8 cellular contexts compared by ENCODE assay signal in genomic region chr22:21440676-21441075, GRCh38. TPM values are rescaled to one million over a fixed set of nuclear protein-coding genes. Genes with fewer than 3 reads are reported as not detected.
A peak's percentile ranks its signal among the peaks of the same experiment; 100 is the strongest.
DNase-seq lines count a peak whose midpoint lies in the region; ATAC-seq, FAIRE-seq and TF ChIP-seq lines count a peak whose summit lies in the region.
"Not testable (repeated sequence)": the region's sequence is repeated elsewhere in the genome, so short reads cannot be mapped to it uniquely, and the experiment has no call there.
"Had no signal": no experiment of that assay in that cellular context is flagged by ENCODE, and none has a peak within 500 bp of the region (broad histone marks: within the 10 kb centered on the region; RNA-seq: fewer than 3 reads in every experiment).

No MANE protein-coding gene starts in this region.

- H2AFZ ChIP-seq in IMR-90 (replicated peaks; ENCODE audit: low read length, poor library complexity): not testable (repeated sequence)

- H3K4me2 ChIP-seq in IMR-90 (ENCODE audit: low read depth, low read length): not testable (repeated sequence)

- TF ChIP-seq EP300 in upper lobe of left lung (IDR thresholded peaks at IDR 0.05): not testable (repeated sequence)

- H3K36me3 ChIP-seq in IMR-90 (ENCODE audit: control insufficient read depth, insufficient read depth, low read length) (peaks cover 19% of the 10 kb centered on the region), lower lobe of right lung (peaks cover 17% of the 10 kb centered on the region), upper lobe of left lung (peaks cover 0 to 14% (median 11%) of the 10 kb centered on the region in 4 donors)
- not testable (repeated sequence) for H3K36me3 ChIP-seq in body of pancreas (replicated peaks in 1 of 2; ENCODE audit: insufficient read depth in 1 of 2, low read depth in 2 of 2); pancreas

- TF ChIP-seq CTCF in IMR-90 (conservative IDR thresholded peaks at IDR 0.05; ENCODE audit: low read depth, low read length); body of pancreas (IDR thresholded peaks at IDR 0.05); lower lobe of right lung (IDR thresholded peaks at IDR 0.05); pancreas (IDR thresholded peaks at IDR 0.05); upper lobe of left lung (IDR thresholded peaks at IDR 0.05): not testable (repeated sequence)

- in situ Hi-C loops in IMR-90 (cut with MboI; ENCODE audit: low sequenced_read_pairs): not testable (repeated sequence)

- H3K27ac ChIP-seq in IMR-90 (ENCODE audit: insufficient read depth, low read length); body of pancreas; right cardiac atrium (ENCODE audit: low read length); lower lobe of right lung; pancreas; upper lobe of left lung: not testable (repeated sequence)

- not testable (repeated sequence) for H2BK20ac ChIP-seq in IMR-90 (ENCODE audit: low read depth, low read length)

- CTCF ChIA-PET in IMR-90 (lab: Yijun Ruan, JAX): not testable (repeated sequence)

- not testable (repeated sequence) for TF ChIP-seq RAD21 in IMR-90 (IDR thresholded peaks at IDR 0.05; ENCODE audit: low read length)

- not testable (repeated sequence) for H3K9me3 ChIP-seq in IMR-90 (ENCODE audit: control insufficient read depth, insufficient read depth, low read length); body of pancreas; right cardiac atrium (ENCODE audit: control insufficient read depth, low read length); lower lobe of right lung; pancreas; upper lobe of left lung

- not testable (repeated sequence) for H3K23ac ChIP-seq in IMR-90 (ENCODE audit: low read depth, low read length)

- not testable (repeated sequence) for H3K9me1 ChIP-seq in IMR-90 (ENCODE audit: insufficient read depth, low read length)

- not testable (repeated sequence) for BruUV-seq in IMR-90 (replicated peaks; lab: Mats Ljungman, UMichigan)

- WGBS in IMR-90 (ENCODE audit: extremely low coverage in 2 of 2, insufficient read length in 1 of 2), 2 experiments: no CpG with 5 or more reads among the region's 16 CpGs
- no CpG with 5 or more reads among the region's 16 CpGs for WGBS in body of pancreas, 2 donors
- no CpG with 5 or more reads among the region's 16 CpGs for WGBS in right cardiac atrium
- no CpG with 5 or more reads among the region's 16 CpGs for WGBS in pancreas, 2 donors
- no CpG with 5 or more reads among the region's 16 CpGs for WGBS in upper lobe of left lung, 2 donors

- not testable (repeated sequence) for TF ChIP-seq POLR2A in IMR-90 (IDR thresholded peaks at IDR 0.05; ENCODE audit: low read depth, low read length); body of pancreas (IDR thresholded peaks at IDR 0.05); upper lobe of left lung (IDR thresholded peaks at IDR 0.05)

- POLR2A ChIA-PET in IMR-90 (lab: Charles Lee; ENCODE audit: unreplicated experiment): not testable (repeated sequence)

- not testable (repeated sequence) for H2AK9ac ChIP-seq in IMR-90 (replicated peaks; ENCODE audit: low read depth, low read length, poor library complexity)

- FAIRE-seq in pancreas (lab: Jason Lieb, UNC): not testable (repeated sequence)

- H4K91ac ChIP-seq in IMR-90 (ENCODE audit: insufficient read depth, low read depth, low read length): not testable (repeated sequence)

- H4K20me1 ChIP-seq in IMR-90 (ENCODE audit: insufficient read depth, low read length): peaks cover 23% of the 10 kb centered on the region

- intact Hi-C loops in IMR-90 (cut with micrococcal nuclease); body of pancreas (cut with DNase I); Right ventricle myocardium superior (cut with DNase I); right cardiac atrium (cut with DNase I); lower lobe of right lung (cut with DNase I); pancreas (cut with DNase I): not testable (repeated sequence)

- not testable (repeated sequence) for H2BK5ac ChIP-seq in IMR-90 (ENCODE audit: low read depth, low read length, poor library complexity, severe bottlenecking)

- not testable (repeated sequence) for H2AK5ac ChIP-seq in IMR-90 (ENCODE audit: low read depth, low read length)

- H3K4ac ChIP-seq in IMR-90 (ENCODE audit: low read depth, low read length): not testable (repeated sequence)

- H2BK120ac ChIP-seq in IMR-90 (ENCODE audit: low read depth, low read length): not testable (repeated sequence)

- not testable (repeated sequence) for H3K18ac ChIP-seq in IMR-90 (ENCODE audit: low read depth, low read length)

- peaks cover 0 to 22% of the 10 kb centered on the region in 2 experiments; a peak in 2 of 4 replicates for H3K79me1 ChIP-seq in IMR-90 (ENCODE audit: low read depth in 1 of 2, low read length in 2 of 2)

- dilution Hi-C loops in IMR-90 (cut with HindIII; ENCODE audit: low sequenced_read_pairs, unreplicated experiment): not testable (repeated sequence)

- not testable (repeated sequence) for H3K56ac ChIP-seq in IMR-90 (ENCODE audit: extremely low read depth, insufficient read depth, low read length)

- H4K8ac ChIP-seq in IMR-90 (ENCODE audit: low read depth in 2 of 2, low read length in 2 of 2): not testable (repeated sequence)

- H2BK15ac ChIP-seq in IMR-90 (ENCODE audit: low read depth, low read length): not testable (repeated sequence)

- not testable (repeated sequence) for H4K5ac ChIP-seq in IMR-90 (ENCODE audit: low read depth, low read length)

- H3K9ac ChIP-seq in IMR-90 (ENCODE audit: low read depth, low read length): not testable (repeated sequence)

- H3K4me3 ChIP-seq in IMR-90 (ENCODE audit: insufficient read depth, low read depth, low read length); body of pancreas; right cardiac atrium (ENCODE audit: low read length); lower lobe of right lung; pancreas; upper lobe of left lung: not testable (repeated sequence)

- DNase-seq in IMR-90, body of pancreas, Right ventricle myocardium superior, right cardiac atrium, lower lobe of right lung, pancreas, upper lobe of left lung: not testable (repeated sequence)

- H3K14ac ChIP-seq in IMR-90 (replicated peaks; ENCODE audit: low read depth, low read length): not testable (repeated sequence)

- peak; percentile 8 for ATAC-seq in IMR-90 (ENCODE audit: low read depth)
- ATAC-seq in body of pancreas: peak; percentile 89
- ATAC-seq in Right ventricle myocardium superior (ENCODE audit: poor library complexity): peak; percentile 79
- peak; percentile 58 to 69 for ATAC-seq in right cardiac atrium
- peak; percentile 80 to 83 for ATAC-seq in lower lobe of right lung
- ATAC-seq in pancreas: peak; percentile 80 to 88 (median 84)
- ATAC-seq in upper lobe of left lung (ENCODE audit: low FRiP score in 2 of 2): peak; percentile 25 to 77

- H3K4me1 ChIP-seq in IMR-90 (ENCODE audit: control insufficient read depth, insufficient read depth, low read length); right cardiac atrium (ENCODE audit: control insufficient read depth, insufficient read depth, low read length); lower lobe of right lung; pancreas; upper lobe of left lung: not testable (repeated sequence)
- peaks cover 15% of the 10 kb centered on the region for H3K4me1 ChIP-seq in body of pancreas

- not testable (repeated sequence) for H3K27me3 ChIP-seq in IMR-90 (ENCODE audit: control insufficient read depth, insufficient read depth, low read length); body of pancreas; right cardiac atrium (ENCODE audit: control insufficient read depth, insufficient read depth); lower lobe of right lung (ENCODE audit: low read depth); pancreas; upper lobe of left lung

RNA-seq across cellular contexts. Expression of gene HIC2, which starts 23.5 kb away (rescaled TPM):
- total RNA-seq in IMR-90 (2012; rRNA removed) (1.4 and 1.9 TPM in 2 replicates), body of pancreas (1 to 10 TPM; 2.9 to 4.0 TPM), Right ventricle myocardium superior (1.4 TPM), right cardiac atrium (1 to 10 TPM; 1.1 to 2.1 (median 1.8) TPM), lower lobe of right lung (5.7 TPM), pancreas (1 to 10 TPM; 1.8 to 2.7 (median 2.2) TPM), upper lobe of left lung (10 to 100 TPM in 1 of 6 donors, 1 to 10 TPM in 5; 4.4 to 11.5 (median 5.7) TPM)
- polyA plus RNA-seq in IMR-90 (2012; rRNA removed) (2.1 and 2.4 TPM in 2 replicates), right cardiac atrium (1.7 TPM), pancreas (1 to 10 TPM; 1.5 to 1.9 TPM)
- 0.62 and 1.5 TPM in 2 replicates for polyA plus RNA-seq in IMR-90 (2012; cell fraction: cytosol; rRNA removed)
- 7.5 and 12.3 TPM in 2 replicates for polyA plus RNA-seq in IMR-90 (2012; cell fraction: nucleus; rRNA removed; ENCODE audit: low replicate concordance)

RNA-seq across cellular contexts. Expression of gene TMEM191C, which starts 26.5 kb away (rescaled TPM):
- total RNA-seq in IMR-90 (2012; rRNA removed) (0.28 and 0.36 TPM in 2 replicates), body of pancreas (under 1 TPM in 1 of 2 donors, not detected in 1; 0.33 TPM), Right ventricle myocardium superior (0.65 TPM), right cardiac atrium (1 to 10 TPM in 2 of 4 donors, under 1 TPM in 1, not detected in 1; 0.68 to 1.4 (median 1.2) TPM), lower lobe of right lung (3.5 TPM), pancreas (under 1 TPM in 5 of 6 donors, not detected in 1; 0.20 to 0.55 (median 0.51) TPM), upper lobe of left lung (1 to 10 TPM in 5 of 6 donors, under 1 TPM in 1; 1.00 to 2.9 (median 1.5) TPM)
- polyA plus RNA-seq in IMR-90 (2012; rRNA removed) (0.75 and 1.5 TPM in 2 replicates), right cardiac atrium (0.66 TPM), pancreas (1 to 10 TPM in 1 of 2 donors, under 1 TPM in 1; 0.68 to 1.8 TPM)
- 1.3 and 2.7 TPM in 2 replicates for polyA plus RNA-seq in IMR-90 (2012; cell fraction: cytosol; rRNA removed)
- 5.3 and 16.1 TPM in 2 replicates for polyA plus RNA-seq in IMR-90 (2012; cell fraction: nucleus; rRNA removed; ENCODE audit: low replicate concordance)

RNA-seq across cellular contexts. Expression of gene RIMBP3B, which starts 57.1 kb away (rescaled TPM):
- total RNA-seq in IMR-90 (2012; rRNA removed): 0.18 and 0.28 TPM in 2 replicates
- polyA plus RNA-seq in IMR-90 (2012; rRNA removed): 0.03 and 0.07 TPM in 2 replicates
- polyA plus RNA-seq in IMR-90 (2012; cell fraction: cytosol; rRNA removed): 0.07 TPM in 1 of 2 replicates, not detected in the other
- 0.02 and 0.03 TPM in 2 replicates for polyA plus RNA-seq in IMR-90 (2012; cell fraction: nucleus; rRNA removed; ENCODE audit: low replicate concordance)
- not detected for total RNA-seq in body of pancreas
- not detected for total RNA-seq in Right ventricle myocardium superior
- under 1 TPM in 3 of 4 donors, not detected in 1; 0.06 to 0.14 (median 0.08) TPM for total RNA-seq in right cardiac atrium
- not detected for polyA plus RNA-seq in right cardiac atrium
- total RNA-seq in lower lobe of right lung: 0.21 TPM
- under 1 TPM in 2 of 6 donors, not detected in 4; 0.14 to 0.22 TPM for total RNA-seq in pancreas
- polyA plus RNA-seq in pancreas: under 1 TPM in 1 of 2 donors, not detected in 1; 0.05 TPM
- total RNA-seq in upper lobe of left lung: under 1 TPM in 3 of 6 donors, not detected in 3; 0.20 to 0.86 (median 0.46) TPM
- total RNA-seq: GM23248 had no signal

Comparison
In these comparisons a context has a peak if more than half of its experiments do, and no peak if none do; other contexts are left out.
1. ATAC-seq: peak in every context shown above with its lines; median percentile 89 in body of pancreas; 84 in pancreas; 82 in lower lobe of right lung; 79 in Right ventricle myocardium superior; 64 in right cardiac atrium; 51 in upper lobe of left lung; 8 in IMR-90.